Comparison of ENCODE assay signal across 25 cellular contexts in genomic region chr3:170657312-170657711, GRCh38.
"Had no signal": no experiment of that assay in that cellular context is flagged by ENCODE, and none has a peak within 500 bp of the region (broad histone marks: within the 10 kb centered on the region; RNA-seq: fewer than 3 reads in every experiment).

No MANE protein-coding gene starts in this region.

- H3K9me3 ChIP-seq: neutrophil, pancreas, prostate gland, right atrium auricular region, sigmoid colon, stomach, thoracic aorta, thyroid gland, tibial nerve, upper lobe of left lung, vagina had no signal

- ATAC-seq: naive thymus-derived CD8-positive, alpha-beta T cell; natural killer cell treated with Interleukin-12 subunit alpha and Interleukin-12 subunit beta and Interleukin-15 and Interleukin-18, amount 100 ng/mL, for 72 hours; pancreas; stimulated activated effector memory CD8-positive, alpha-beta T cell treated with anti-CD3 and anti-CD28 coated beads, Interleukin-12 subunit alpha, Interleukin-12 subunit beta, amount 100 ng/mL, for 72 hours; stimulated activated naive B cell treated with anti-CD40 and anti-IgM and Interleukin-4, amounts not matched to agents 10 μg/mL and 1 μg/mL and 100 μg/mL, for 72 hours had no signal

- H3K4me1 ChIP-seq: pancreas, prostate gland, right atrium auricular region, sigmoid colon, stomach, tibial nerve, upper lobe of left lung, vagina had no signal

- H3K27me3 ChIP-seq: neutrophil, pancreas, right atrium auricular region, sigmoid colon, stomach, thyroid gland, tibial nerve, upper lobe of left lung, vagina had no signal

- H3K36me3 ChIP-seq: neutrophil, pancreas, prostate gland, right atrium auricular region, sigmoid colon, stomach, thoracic aorta, thyroid gland, tibial nerve, upper lobe of left lung, vagina had no signal

- DNase-seq: naive thymus-derived CD8-positive, alpha-beta T cell; nephron progenitor cell; nucleus accumbens; pancreas; retina; sigmoid colon; small intestine; stimulated activated CD4-positive, alpha-beta T cell treated with anti-CD3 and anti-CD28 coated beads, Interleukin-15, amount 100 ng/mL, for 24 hours; stimulated activated CD4-positive, alpha-beta T cell treated with anti-CD3 and anti-CD28 coated beads, Interleukin-2, amount 100 ng/mL, for 24 hours; stimulated activated CD4-positive, alpha-beta T cell treated with anti-CD3 and anti-CD28 coated beads, Interleukin-2, amount 100 ng/mL, for 48 hours; stimulated activated CD4-positive, alpha-beta T cell treated with anti-CD3 and anti-CD28 coated beads, Interleukin-4, amount 100 ng/mL, for 24 hours; stimulated activated naive B cell treated with anti-CD40 and anti-IgM and Interleukin-4, amounts not matched to agents 10 μg/mL and 1 μg/mL and 100 μg/mL, for 72 hours; stimulated activated naive CD4-positive, alpha-beta T cell treated with Interleukin-2 at 50 U/mL for 16 hours; stomach; thyroid gland; trophoblast cell; upper lobe of left lung had no signal

- H3K27ac ChIP-seq: neutrophil, pancreas, prostate gland, right atrium auricular region, sigmoid colon, stomach, thoracic aorta, thyroid gland, tibial nerve, upper lobe of left lung, vagina had no signal

- H3K4me3 ChIP-seq: pancreas, prostate gland, right atrium auricular region, sigmoid colon, stomach, thoracic aorta, thyroid gland, tibial nerve, upper lobe of left lung, vagina had no signal
